ENCODE assay signal across 8 cellular contexts in the genomic region with DNA sequence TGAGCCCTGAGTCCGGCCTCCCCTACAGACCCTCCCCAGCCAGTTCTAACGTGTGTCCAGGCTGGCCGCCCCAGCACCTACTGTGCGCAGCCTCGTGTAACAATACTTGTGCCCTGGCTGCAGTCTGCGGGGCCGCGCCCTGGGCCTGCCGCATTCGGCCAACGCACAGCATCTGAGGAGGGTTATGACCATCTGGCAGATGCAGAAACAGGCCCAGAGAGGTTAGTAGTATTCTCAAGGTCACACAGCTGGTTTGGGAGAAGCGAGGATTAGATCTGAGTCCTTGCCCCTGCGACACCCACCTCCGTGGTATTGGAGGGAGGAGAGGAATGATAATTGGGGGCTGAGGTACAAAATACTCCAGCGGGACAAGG. TPM values are rescaled to one million over a fixed set of nuclear protein-coding genes. Genes with fewer than 3 reads are reported as not detected.
A peak's percentile ranks its signal among the peaks of the same experiment; 100 is the strongest.
DNase-seq lines count a peak whose midpoint lies in the region; ATAC-seq lines count a peak whose summit lies in the region.

No MANE protein-coding gene starts in this region.

- no peaks in the 10 kb centered on the region for H3K36me3 ChIP-seq in iPS-18a (ENCODE audit: control insufficient read depth, low read depth, low read length)

- H3K4me1 Mint-ChIP-seq in activated CD4-positive, alpha-beta T cell treated with anti-CD3 and anti-CD28 coated beads, Interleukin-2, amount 10 ng/mL, durations not matched to agents 7 days and 5 days = peaks cover 22% of the 10 kb centered on the region
- H3K4me1 Mint-ChIP-seq in activated naive CD8-positive, alpha-beta T cell treated with anti-CD3 and anti-CD28 coated beads, Interleukin-2, amount 50 U/mL, for 24 hours = peaks cover 23% of the 10 kb centered on the region
- peaks cover 50 to 77% of the 10 kb centered on the region in 2 donors for H3K4me1 Mint-ChIP-seq in stimulated activated naive B cell treated with anti-CD40 and anti-IgM and Interleukin-4, amounts not matched to agents 10 μg/mL and 1 μg/mL and 100 μg/mL, for 72 hours

- H3K4me1 ChIP-seq in iPS-18a (ENCODE audit: control insufficient read depth, low read depth, low read length) = peaks cover 4% of the 10 kb centered on the region

- no peak for ATAC-seq in activated naive CD8-positive, alpha-beta T cell treated with anti-CD3 and anti-CD28 coated beads, Interleukin-2, amount 50 U/mL, for 24 hours
- ATAC-seq in stimulated activated naive B cell treated with anti-CD40 and anti-IgM and Interleukin-4, amounts not matched to agents 10 μg/mL and 1 μg/mL and 100 μg/mL, for 72 hours (replicated peaks) = peak; percentile 24 to 25

- H3K27ac Mint-ChIP-seq in activated CD4-positive, alpha-beta T cell treated with anti-CD3 and anti-CD28 coated beads, Interleukin-2, amount 10 ng/mL, durations not matched to agents 7 days and 5 days = no peak overlapping the region
- H3K27ac Mint-ChIP-seq in activated naive CD8-positive, alpha-beta T cell treated with anti-CD3 and anti-CD28 coated beads, Interleukin-2, amount 50 U/mL, for 24 hours = no peak overlapping the region
- peak overlapping the region; percentile 96 for H3K27ac Mint-ChIP-seq in stimulated activated naive B cell treated with anti-CD40 and anti-IgM and Interleukin-4, amounts not matched to agents 10 μg/mL and 1 μg/mL and 100 μg/mL, for 72 hours

- no peaks in the 10 kb centered on the region for H3K9me3 Mint-ChIP-seq in activated CD4-positive, alpha-beta T cell treated with anti-CD3 and anti-CD28 coated beads, Interleukin-2, amount 10 ng/mL, durations not matched to agents 7 days and 5 days
- H3K9me3 Mint-ChIP-seq in activated naive CD8-positive, alpha-beta T cell treated with anti-CD3 and anti-CD28 coated beads, Interleukin-2, amount 50 U/mL, for 24 hours = no peaks in the 10 kb centered on the region
- H3K9me3 Mint-ChIP-seq in stimulated activated naive B cell treated with anti-CD40 and anti-IgM and Interleukin-4, amounts not matched to agents 10 μg/mL and 1 μg/mL and 100 μg/mL, for 72 hours = no peaks in the 10 kb centered on the region

- no peak overlapping the region for H3K27ac ChIP-seq in iPS-18a (ENCODE audit: low read length)

- CTCF ChIA-PET in activated CD4-positive, alpha-beta T cell treated with anti-CD3 and anti-CD28 coated beads, Interleukin-2, amount 10 ng/mL, durations not matched to agents 7 days and 5 days (lab: Charles Lee) = interaction anchor here (0.7 to 12.3 kb wide), 9 partner anchors 9 to 140 kb away, joined by 3 to 116 read pairs (median 4); a partner anchor contains a TSS

- H3K4me3 ChIP-seq in iPS-18a (ENCODE audit: low read length) = peak overlapping the region; percentile 58

- POLR2A ChIA-PET in activated CD4-positive, alpha-beta T cell treated with anti-CD3 and anti-CD28 coated beads, Interleukin-2, amount 10 ng/mL, durations not matched to agents 7 days and 5 days (lab: Charles Lee) = no interaction called here

- H3K9me3 ChIP-seq in iPS-18a (ENCODE audit: control insufficient read depth, low read depth, low read length) = no peaks in the 10 kb centered on the region

- DNase-seq in activated CD4-positive, alpha-beta T cell treated with anti-CD3 and anti-CD28 coated beads, Interleukin-2, amount 10 ng/mL, durations not matched to agents 7 days and 5 days = no peak
- DNase-seq in activated CD4-positive, alpha-beta T cell treated with anti-CD3 and anti-CD28 coated beads, Interleukin-2, amount 50 U/mL, for 4 hours = no peak
- no peak for DNase-seq in activated naive CD8-positive, alpha-beta T cell treated with anti-CD3 and anti-CD28 coated beads, Interleukin-2, amount 50 U/mL, for 24 hours
- DNase-seq in stimulated activated naive B cell treated with anti-CD40 and anti-IgM and Interleukin-4, amounts not matched to agents 10 μg/mL and 1 μg/mL and 100 μg/mL, for 72 hours = no peak
- DNase-seq in NCI-H2081 treated with DMSO at 0.1 percent for 48 hours (lab: John Stamatoyannopoulos, UW) (no peak), NCI-H446 treated with DMSO at 0.1 percent for 48 hours (lab: John Stamatoyannopoulos, UW) (no peak), AG20443 (ENCODE audit: low spot score) (no peak)

- peaks cover 3% of the 10 kb centered on the region for H3K36me3 Mint-ChIP-seq in activated CD4-positive, alpha-beta T cell treated with anti-CD3 and anti-CD28 coated beads, Interleukin-2, amount 10 ng/mL, durations not matched to agents 7 days and 5 days (ENCODE audit: low read depth)
- no peaks in the 10 kb centered on the region for H3K36me3 Mint-ChIP-seq in activated naive CD8-positive, alpha-beta T cell treated with anti-CD3 and anti-CD28 coated beads, Interleukin-2, amount 50 U/mL, for 24 hours (ENCODE audit: low read depth)
- peaks cover 21 to 39% of the 10 kb centered on the region in 2 donors for H3K36me3 Mint-ChIP-seq in stimulated activated naive B cell treated with anti-CD40 and anti-IgM and Interleukin-4, amounts not matched to agents 10 μg/mL and 1 μg/mL and 100 μg/mL, for 72 hours

- peaks cover 98% of the 10 kb centered on the region for H3K27me3 ChIP-seq in iPS-18a (ENCODE audit: control insufficient read depth, insufficient read depth, low read length)

- H3K9ac ChIP-seq in iPS-18a (ENCODE audit: low read length) = peak overlapping the region; percentile 9

- peak overlapping the region; percentile 64 for H3K4me3 Mint-ChIP-seq in activated CD4-positive, alpha-beta T cell treated with anti-CD3 and anti-CD28 coated beads, Interleukin-2, amount 10 ng/mL, durations not matched to agents 7 days and 5 days
- H3K4me3 Mint-ChIP-seq in activated naive CD8-positive, alpha-beta T cell treated with anti-CD3 and anti-CD28 coated beads, Interleukin-2, amount 50 U/mL, for 24 hours = peak overlapping the region; percentile 79
- H3K4me3 Mint-ChIP-seq in stimulated activated naive B cell treated with anti-CD40 and anti-IgM and Interleukin-4, amounts not matched to agents 10 μg/mL and 1 μg/mL and 100 μg/mL, for 72 hours = peak overlapping the region; percentile 88 to 95

- peaks cover 60% of the 10 kb centered on the region for H3K27me3 Mint-ChIP-seq in activated CD4-positive, alpha-beta T cell treated with anti-CD3 and anti-CD28 coated beads, Interleukin-2, amount 10 ng/mL, durations not matched to agents 7 days and 5 days
- H3K27me3 Mint-ChIP-seq in activated naive CD8-positive, alpha-beta T cell treated with anti-CD3 and anti-CD28 coated beads, Interleukin-2, amount 50 U/mL, for 24 hours = peaks cover 18% of the 10 kb centered on the region
- no peaks in the 10 kb centered on the region for H3K27me3 Mint-ChIP-seq in stimulated activated naive B cell treated with anti-CD40 and anti-IgM and Interleukin-4, amounts not matched to agents 10 μg/mL and 1 μg/mL and 100 μg/mL, for 72 hours

RNA-seq across cellular contexts. Expression of a gene that starts 1.0 kb away (rescaled TPM):
- 10 to 100 TPM; 12.8 to 15.8 TPM for total RNA-seq in activated CD4-positive, alpha-beta T cell treated with anti-CD3 and anti-CD28 coated beads, Interleukin-2, amount 10 ng/mL, durations not matched to agents 7 days and 5 days

RNA-seq across cellular contexts. Expression of a gene that starts 32.7 kb away (rescaled TPM):
- total RNA-seq in activated CD4-positive, alpha-beta T cell treated with anti-CD3 and anti-CD28 coated beads, Interleukin-2, amount 10 ng/mL, durations not matched to agents 7 days and 5 days = 10 to 100 TPM; 87.1 to 98.5 TPM

RNA-seq across cellular contexts. Expression of a gene that starts 46.3 kb away (rescaled TPM):
- not detected for total RNA-seq in activated CD4-positive, alpha-beta T cell treated with anti-CD3 and anti-CD28 coated beads, Interleukin-2, amount 10 ng/mL, durations not matched to agents 7 days and 5 days

RNA-seq across cellular contexts. Expression of a gene that starts 48.7 kb away (rescaled TPM):
- 10 to 100 TPM; 52.1 to 60.3 TPM for total RNA-seq in activated CD4-positive, alpha-beta T cell treated with anti-CD3 and anti-CD28 coated beads, Interleukin-2, amount 10 ng/mL, durations not matched to agents 7 days and 5 days
